15 cellular contexts compared by ENCODE assay signal in genomic region chr10:77332256-77332655, GRCh38.
A peak's percentile ranks its signal among the peaks of the same experiment; 100 is the strongest.
DNase-seq lines count a peak whose midpoint lies in the region; ATAC-seq and TF ChIP-seq lines count a peak whose summit lies in the region.
"Had no signal": no experiment of that assay in that cellular context is flagged by ENCODE, and none has a peak within 500 bp of the region (broad histone marks: within the 10 kb centered on the region; RNA-seq: fewer than 3 reads in every experiment).

No MANE protein-coding gene starts in this region.

- H3K4me3 ChIP-seq in coronary artery = no peak overlapping the region

- no peak for TF ChIP-seq CTCF in coronary artery (IDR thresholded peaks at IDR 0.05)

- H3K27ac ChIP-seq in coronary artery = no peak overlapping the region
- H3K27ac ChIP-seq: VCaP had no signal

- DNase-seq in Ammon's horn (ENCODE audit: low spot score) (peak; percentile 68), DMS53 treated with DMSO at 0.1 percent for 48 hours (lab: John Stamatoyannopoulos, UW; ENCODE audit: unreplicated experiment) (peak; percentile 56), NCI-H524 (lab: John Stamatoyannopoulos, UW) (peak; percentile 79 to 90), head of caudate nucleus (peak in 31 of 42 donors; percentile 3 to 76 (median 37)), coronary artery (ENCODE audit: low spot score) (no peak), GM19238 (ENCODE audit: insufficient read length, low spot score) (no peak)
- DNase-seq: activated CD8-positive, alpha-beta T cell treated with anti-CD3 and anti-CD28 coated beads for 36 hours; Kasumi-1; mammary epithelial cell; naive B cell; NCI-H2081 treated with DMSO at 0.1 percent for 48 hours; stimulated activated CD4-positive, alpha-beta T cell treated with anti-CD3 and anti-CD28 coated beads, Interleukin-4, amount 100 ng/mL, for 1 hour had no signal

- intact Hi-C loops in head of caudate nucleus (cut with DNase I) = no loop called here

- ATAC-seq in HG03439 (IDR thresholded peaks at IDR 0.05; ENCODE audit: unreplicated experiment) = no peak
- ATAC-seq in HG03469 (IDR thresholded peaks at IDR 0.05; ENCODE audit: unreplicated experiment) = no peak
- ATAC-seq: activated CD8-positive, alpha-beta T cell treated with anti-CD3 and anti-CD28 coated beads for 36 hours had no signal

Comparison
In these comparisons a context has a peak if more than half of its experiments do, and no peak if none do; other contexts are left out.
1. DNase-seq: peak in Ammon's horn (single experiment), DMS53 treated with DMSO at 0.1 percent for 48 hours (single experiment), NCI-H524 (2 of 2) and head of caudate nucleus (31 of 42); none in coronary artery (single experiment) and GM19238 (single experiment).